Comparison of ENCODE assay signal across 8 cellular contexts in genomic region chr7:2399848-2400587, GRCh38. TPM values are rescaled to one million over a fixed set of nuclear protein-coding genes. Genes with fewer than 3 reads are reported as not detected.
DNase-seq lines count a peak whose midpoint lies in the region; ATAC-seq and TF ChIP-seq lines count a peak whose summit lies in the region.

No MANE protein-coding gene starts in this region.

- H3K4me3 ChIP-seq in HUES6 (ENCODE audit: low read depth, low read length): no peak overlapping the region
- peak overlapping the region; percentile 17 for H3K4me3 ChIP-seq in lower lobe of right lung
- peak overlapping the region; percentile 16 for H3K4me3 ChIP-seq in thoracic aorta

- no peaks in the 10 kb centered on the region for H3K36me3 ChIP-seq in HUES6 (ENCODE audit: control insufficient read depth, insufficient read depth, low read length)
- no peaks in the 10 kb centered on the region for H3K36me3 ChIP-seq in lower lobe of right lung
- H3K36me3 ChIP-seq in thoracic aorta: no peaks in the 10 kb centered on the region

- no peak overlapping the region for H3K27ac ChIP-seq in HUES6 (ENCODE audit: low read depth, low read length)
- peak overlapping the region; percentile 77 for H3K27ac ChIP-seq in lower lobe of right lung
- peak overlapping the region; percentile 54 to 77 for H3K27ac ChIP-seq in thoracic aorta

- H3K9ac ChIP-seq in HUES6 (ENCODE audit: low read length): peak overlapping the region; percentile 22

- H3K9me3 ChIP-seq in HUES6 (ENCODE audit: control insufficient read depth, insufficient read depth, low read depth, low read length): no peaks in the 10 kb centered on the region
- no peaks in the 10 kb centered on the region for H3K9me3 ChIP-seq in lower lobe of right lung
- H3K9me3 ChIP-seq in thoracic aorta: no peaks in the 10 kb centered on the region

- H3K4me1 ChIP-seq in HUES6 (ENCODE audit: control insufficient read depth, insufficient read depth, low read length): peaks cover 9% of the 10 kb centered on the region
- peaks cover 37% of the 10 kb centered on the region for H3K4me1 ChIP-seq in lower lobe of right lung
- peaks cover 15 to 18% of the 10 kb centered on the region in 2 donors for H3K4me1 ChIP-seq in thoracic aorta (ENCODE audit: control insufficient read depth in 1 of 2, low read depth in 2 of 2)

- DNase-seq in CD1c-positive myeloid dendritic cell (ENCODE audit: extremely low spot score) (peak; percentile 31), SIG-M5 treated with dmso at 0.1 percent for 504 hours (lab: John Stamatoyannopoulos, UW; ENCODE audit: unreplicated experiment) (peak; percentile 97), dedifferentiated amniotic fluid mesenchymal stem cell (ENCODE audit: extremely low spot score) (peak; percentile 96), lower lobe of right lung (peak; percentile 79), thoracic aorta (ENCODE audit: low spot score) (peak; percentile 43)

- ATAC-seq in lower lobe of right lung (peak in 1 of 2 donors; percentile 11), thoracic aorta (ENCODE audit: insufficient number of reproducible peaks, low FRiP score, low read depth) (peak; percentile 23), HG03469 (IDR thresholded peaks at IDR 0.05; ENCODE audit: unreplicated experiment) (no peak)
- no peak for ATAC-seq in activated CD4-positive, CD25-positive, alpha-beta regulatory T cell treated with anti-CD3 and anti-CD28 coated beads, Interleukin-2, amount 50 U/mL, for 24 hours

- intact Hi-C loops in lower lobe of right lung (cut with DNase I): no loop called here

- no peaks in the 10 kb centered on the region for H3K27me3 ChIP-seq in HUES6 (ENCODE audit: control insufficient read depth, insufficient read depth, low read length)
- H3K27me3 ChIP-seq in lower lobe of right lung (ENCODE audit: low read depth): no peaks in the 10 kb centered on the region
- no peaks in the 10 kb centered on the region for H3K27me3 ChIP-seq in thoracic aorta (replicated peaks; ENCODE audit: insufficient read depth)

- no peak for TF ChIP-seq CTCF in lower lobe of right lung (IDR thresholded peaks at IDR 0.05)
- TF ChIP-seq CTCF in thoracic aorta (IDR thresholded peaks at IDR 0.05): no peak

RNA-seq across cellular contexts. Expression of gene CHST12, which starts 3.4 kb away (rescaled TPM):
- total RNA-seq in lower lobe of right lung (29.2 TPM), thoracic aorta (10 to 100 TPM; 18.7 to 19.1 TPM)

RNA-seq across cellular contexts. Expression of gene EIF3B, which starts 45.4 kb away (rescaled TPM):
- total RNA-seq in lower lobe of right lung (89.5 TPM), thoracic aorta (100 to 1,000 TPM in 1 of 2 donors, 10 to 100 TPM in 1; 94.0 to 150 TPM)

Comparison
In these comparisons a context has a peak if more than half of its experiments do, and no peak if none do; other contexts are left out.
1. DNase-seq: peak in every context shown above with its lines; median percentile 97 in SIG-M5 treated with dmso at 0.1 percent for 504 hours; 96 in dedifferentiated amniotic fluid mesenchymal stem cell; 79 in lower lobe of right lung; 43 in thoracic aorta; 31 in CD1c-positive myeloid dendritic cell.